1 cellular context compared by ENCODE assay signal in the genomic region with DNA sequence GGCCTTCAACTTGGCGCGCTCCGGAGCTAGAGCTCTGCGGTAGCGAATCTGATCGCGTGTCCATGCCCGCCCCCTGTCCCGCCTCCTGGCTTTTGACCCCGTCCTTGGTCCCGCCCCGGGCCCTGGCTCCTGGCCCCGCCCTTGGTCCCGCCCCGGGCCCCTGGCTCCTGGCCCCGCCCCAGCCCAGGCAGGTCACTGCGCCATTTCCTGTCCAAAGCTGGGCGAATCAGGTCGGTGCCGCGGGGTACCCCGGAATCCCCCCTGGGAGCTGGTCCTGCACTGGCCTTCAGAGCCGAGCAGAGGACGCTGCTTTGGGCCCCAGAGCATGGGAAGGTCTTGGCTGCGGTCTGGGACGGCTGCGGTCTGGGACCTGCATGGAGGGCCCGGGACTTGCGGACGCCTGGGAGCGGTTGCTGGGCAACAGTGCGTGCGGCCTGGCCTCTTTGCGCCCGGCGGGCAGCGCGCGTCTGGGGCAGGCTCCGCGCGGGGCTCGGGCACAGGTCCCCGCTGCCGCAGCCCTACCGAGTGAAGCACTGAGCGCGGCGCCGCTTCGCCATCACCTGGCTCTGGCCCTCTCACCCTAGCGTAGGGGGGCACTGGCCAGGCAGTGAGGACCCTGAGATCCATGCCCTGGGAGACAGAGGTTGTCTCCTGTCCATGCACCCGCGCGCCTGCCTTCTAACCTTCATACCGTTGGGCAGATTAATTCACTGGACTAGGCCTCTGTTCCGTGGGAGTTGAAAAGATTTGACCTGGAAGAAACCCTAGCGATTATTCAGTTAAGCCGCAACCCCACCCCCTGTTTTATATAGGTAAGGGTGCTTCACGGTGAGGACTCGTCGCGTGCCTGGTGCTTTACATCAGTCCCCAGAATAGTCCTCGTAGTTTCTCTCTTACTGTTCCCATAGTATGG.
TF ChIP-seq lines count a peak whose summit lies in the region.

A gene with protein sequence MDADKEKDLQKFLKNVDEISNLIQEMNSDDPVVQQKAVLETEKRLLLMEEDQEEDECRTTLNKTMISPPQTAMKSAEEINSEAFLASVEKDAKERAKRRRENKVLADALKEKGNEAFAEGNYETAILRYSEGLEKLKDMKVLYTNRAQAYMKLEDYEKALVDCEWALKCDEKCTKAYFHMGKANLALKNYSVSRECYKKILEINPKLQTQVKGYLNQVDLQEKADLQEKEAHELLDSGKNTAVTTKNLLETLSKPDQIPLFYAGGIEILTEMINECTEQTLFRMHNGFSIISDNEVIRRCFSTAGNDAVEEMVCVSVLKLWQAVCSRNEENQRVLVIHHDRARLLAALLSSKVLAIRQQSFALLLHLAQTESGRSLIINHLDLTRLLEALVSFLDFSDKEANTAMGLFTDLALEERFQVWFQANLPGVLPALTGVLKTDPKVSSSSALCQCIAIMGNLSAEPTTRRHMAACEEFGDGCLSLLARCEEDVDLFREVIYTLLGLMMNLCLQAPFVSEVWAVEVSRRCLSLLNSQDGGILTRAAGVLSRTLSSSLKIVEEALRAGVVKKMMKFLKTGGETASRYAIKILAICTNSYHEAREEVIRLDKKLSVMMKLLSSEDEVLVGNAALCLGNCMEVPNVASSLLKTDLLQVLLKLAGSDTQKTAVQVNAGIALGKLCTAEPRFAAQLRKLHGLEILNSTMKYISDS (plus strand): TSS at position 195 of the 913 bp plus-strand sequence. CDS start 1,675 bp downstream, outside the sequence.

TF ChIP-seq in H1, 55 proteins besides CTCF, POLR2A, EP300 and RAD21 (continued from another document):
- no peak for TF ChIP-seq FOSL1 (IDR thresholded peaks at IDR 0.05; ENCODE audit: insufficient read depth, low read depth, low read length)
- TF ChIP-seq KDM4A (IDR thresholded peaks at IDR 0.05; ENCODE audit: low read depth, low read length, severe bottlenecking) = peak; percentile 77
- no peak for TF ChIP-seq EZH2 (IDR thresholded peaks at IDR 0.05; ENCODE audit: low read depth, low read length, severe bottlenecking)
